ENCODE assay signal across 8 cellular contexts in the genomic region with DNA sequence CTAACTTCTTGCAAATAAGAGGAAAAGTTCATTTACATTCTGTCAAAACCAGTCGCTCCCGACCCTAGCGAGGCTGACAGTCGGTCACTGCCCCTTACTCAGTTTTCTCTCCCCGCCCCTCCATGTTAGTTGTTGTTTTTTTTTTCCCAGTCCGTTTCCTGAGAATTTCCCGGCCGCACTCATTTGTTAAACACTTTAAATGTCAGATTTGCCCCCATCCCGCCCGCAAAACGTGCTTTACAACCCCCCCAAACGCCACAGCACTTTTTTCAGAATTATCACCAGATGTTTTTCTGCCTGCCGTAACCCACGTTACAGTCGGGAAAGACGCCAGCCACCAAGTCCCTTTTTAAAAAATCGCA.
DNase-seq lines count a peak whose midpoint lies in the region; ATAC-seq and TF ChIP-seq lines count a peak whose summit lies in the region.

No MANE protein-coding gene starts in this region.

- peak overlapping the region; percentile 73 for H3K27ac ChIP-seq in suprapubic skin

- CTCF ChIA-PET in activated CD4-positive, alpha-beta T cell treated with anti-CD3 and anti-CD28 coated beads for 36 hours (lab: Charles Lee) = no interaction called here

- H3K4me3 Mint-ChIP-seq in activated CD4-positive, alpha-beta T cell treated with anti-CD3 and anti-CD28 coated beads for 36 hours = peak overlapping the region; percentile 74
- H3K4me3 Mint-ChIP-seq in activated T-helper 1 cell treated with anti-CD3 and anti-CD28 coated beads, Interleukin-12 subunit alpha, Interleukin-12 subunit beta, Interleukin-2, Interleukin-4 antibody, amounts not matched to agents 30 ng/mL and 10 ng/mL and 1 ng/mL, durations not matched to agents 14 hours and 24 hours and 36 hours = peak overlapping the region; percentile 89

- peaks cover 79% of the 10 kb centered on the region for H3K27me3 ChIP-seq in suprapubic skin

- no peak for TF ChIP-seq EP300 in suprapubic skin (IDR thresholded peaks at IDR 0.05)

- no peaks in the 10 kb centered on the region for H3K36me3 Mint-ChIP-seq in activated CD4-positive, alpha-beta T cell treated with anti-CD3 and anti-CD28 coated beads for 36 hours (ENCODE audit: low read depth)
- no peaks in the 10 kb centered on the region for H3K36me3 Mint-ChIP-seq in activated T-helper 1 cell treated with anti-CD3 and anti-CD28 coated beads, Interleukin-12 subunit alpha, Interleukin-12 subunit beta, Interleukin-2, Interleukin-4 antibody, amounts not matched to agents 30 ng/mL and 10 ng/mL and 1 ng/mL, durations not matched to agents 14 hours and 24 hours and 36 hours (ENCODE audit: low read depth)

- H3K4me1 Mint-ChIP-seq in activated CD4-positive, alpha-beta T cell treated with anti-CD3 and anti-CD28 coated beads for 36 hours = peaks cover 18% of the 10 kb centered on the region
- H3K4me1 Mint-ChIP-seq in activated T-helper 1 cell treated with anti-CD3 and anti-CD28 coated beads, Interleukin-12 subunit alpha, Interleukin-12 subunit beta, Interleukin-2, Interleukin-4 antibody, amounts not matched to agents 30 ng/mL and 10 ng/mL and 1 ng/mL, durations not matched to agents 14 hours and 24 hours and 36 hours (ENCODE audit: low read depth) = peaks cover 21% of the 10 kb centered on the region

- peak overlapping the region; percentile 82 for H3K27ac Mint-ChIP-seq in activated CD4-positive, alpha-beta T cell treated with anti-CD3 and anti-CD28 coated beads for 36 hours
- peak overlapping the region; percentile 98 for H3K27ac Mint-ChIP-seq in activated T-helper 1 cell treated with anti-CD3 and anti-CD28 coated beads, Interleukin-12 subunit alpha, Interleukin-12 subunit beta, Interleukin-2, Interleukin-4 antibody, amounts not matched to agents 30 ng/mL and 10 ng/mL and 1 ng/mL, durations not matched to agents 14 hours and 24 hours and 36 hours

- H3K4me3 ChIP-seq in iPS-18c (ENCODE audit: insufficient read depth, low read depth, low read length) (peak overlapping the region; percentile 44), suprapubic skin (peak overlapping the region; percentile 52)

- POLR2A ChIA-PET in activated CD4-positive, alpha-beta T cell treated with anti-CD3 and anti-CD28 coated beads for 36 hours (lab: Charles Lee) = no interaction called here

- H3K9me3 ChIP-seq in iPS-18c (ENCODE audit: control insufficient read depth, insufficient read depth, low read length) = peaks cover 16% of the 10 kb centered on the region
- H3K9me3 ChIP-seq in suprapubic skin = no peaks in the 10 kb centered on the region

- no peak for ATAC-seq in activated CD4-positive, alpha-beta T cell treated with anti-CD3 and anti-CD28 coated beads for 36 hours
- ATAC-seq in GM21717 (IDR thresholded peaks at IDR 0.05; ENCODE audit: unreplicated experiment) = no peak

- no peak for DNase-seq in activated CD4-positive, alpha-beta T cell treated with anti-CD3 and anti-CD28 coated beads for 36 hours
- DNase-seq in activated CD4-positive, alpha-beta T cell treated with anti-CD3 and anti-CD28 coated beads, Interleukin-2, amount 50 U/mL, for 4 hours = no peak
- DNase-seq in activated T-helper 1 cell treated with anti-CD3 and anti-CD28 coated beads, Interleukin-12 subunit alpha, Interleukin-12 subunit beta, Interleukin-2, Interleukin-4 antibody, amounts not matched to agents 30 ng/mL and 10 ng/mL and 1 ng/mL, durations not matched to agents 14 hours and 24 hours and 36 hours (ENCODE audit: low spot score) = no peak
- DNase-seq in suprapubic skin (ENCODE audit: low spot score in 2 of 2) (no peak), NOMO-1 (lab: John Stamatoyannopoulos, UW; ENCODE audit: unreplicated experiment in 2 of 2) (no peak), activated gamma-delta T cell (lab: John Stamatoyannopoulos, UW) (no peak)

- intact Hi-C loops in activated CD4-positive, alpha-beta T cell treated with anti-CD3 and anti-CD28 coated beads for 36 hours (cut with DNase I, micrococcal nuclease) = no loop called here
- intact Hi-C loops in activated T-helper 1 cell treated with anti-CD3 and anti-CD28 coated beads, Interleukin-12 subunit alpha, Interleukin-12 subunit beta, Interleukin-2, Interleukin-4 antibody, amounts not matched to agents 30 ng/mL and 10 ng/mL and 1 ng/mL, durations not matched to agents 14 hours and 24 hours and 36 hours (cut with micrococcal nuclease) = no loop called here

- H3K36me3 ChIP-seq in suprapubic skin = no peaks in the 10 kb centered on the region

- peaks cover 25% of the 10 kb centered on the region for H3K4me1 ChIP-seq in suprapubic skin

- no peak for TF ChIP-seq CTCF in suprapubic skin (IDR thresholded peaks at IDR 0.05)

- H3K9me3 Mint-ChIP-seq in activated CD4-positive, alpha-beta T cell treated with anti-CD3 and anti-CD28 coated beads for 36 hours (ENCODE audit: low read depth) = no peaks in the 10 kb centered on the region
- H3K9me3 Mint-ChIP-seq in activated T-helper 1 cell treated with anti-CD3 and anti-CD28 coated beads, Interleukin-12 subunit alpha, Interleukin-12 subunit beta, Interleukin-2, Interleukin-4 antibody, amounts not matched to agents 30 ng/mL and 10 ng/mL and 1 ng/mL, durations not matched to agents 14 hours and 24 hours and 36 hours = no peaks in the 10 kb centered on the region

- WGBS in suprapubic skin = 29% methylated on average over 17 of the region's 17 CpGs

- TF ChIP-seq POLR2A in suprapubic skin (IDR thresholded peaks at IDR 0.05) = no peak

- H3K27me3 Mint-ChIP-seq in activated CD4-positive, alpha-beta T cell treated with anti-CD3 and anti-CD28 coated beads for 36 hours = peaks cover 54% of the 10 kb centered on the region
- peaks cover 8% of the 10 kb centered on the region for H3K27me3 Mint-ChIP-seq in activated T-helper 1 cell treated with anti-CD3 and anti-CD28 coated beads, Interleukin-12 subunit alpha, Interleukin-12 subunit beta, Interleukin-2, Interleukin-4 antibody, amounts not matched to agents 30 ng/mL and 10 ng/mL and 1 ng/mL, durations not matched to agents 14 hours and 24 hours and 36 hours (ENCODE audit: insufficient read depth)
